Comparison of ENCODE assay signal across 19 cellular contexts in the genomic region with DNA sequence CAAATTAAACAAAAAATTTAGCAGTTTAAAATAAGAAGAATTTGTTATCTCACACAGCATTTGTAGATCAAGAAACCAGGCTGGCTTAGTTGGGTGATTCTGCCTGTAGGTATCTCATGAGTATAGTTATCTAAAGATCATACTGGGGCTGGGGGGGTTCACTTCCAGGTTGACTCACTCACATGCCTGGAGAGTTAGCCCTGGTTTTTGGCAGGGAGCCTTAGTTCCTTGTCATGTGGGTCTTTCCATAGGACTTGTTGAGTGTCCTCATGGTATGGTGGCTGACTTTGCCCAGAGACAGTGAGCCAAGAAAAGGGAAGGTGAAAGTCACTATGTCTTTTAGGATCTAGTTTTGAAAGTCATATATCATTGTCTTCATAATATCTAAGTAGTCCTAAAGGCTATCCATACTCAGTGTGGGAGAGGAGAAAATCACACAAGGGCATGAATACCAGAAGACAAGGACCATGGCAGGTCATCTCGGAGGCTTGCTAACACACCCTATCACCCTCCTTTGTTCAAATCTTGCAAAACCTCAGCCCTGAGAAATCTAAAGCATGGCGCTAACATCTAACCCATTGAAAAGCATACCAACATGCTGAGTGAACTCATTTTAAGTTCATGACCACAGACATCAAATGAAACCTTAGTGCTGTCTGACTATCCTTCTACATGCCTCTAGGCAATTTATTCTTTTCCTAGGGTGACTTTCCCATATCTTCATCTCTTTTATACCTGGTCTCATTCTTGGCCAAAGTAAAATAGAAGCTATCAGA. TPM values are rescaled to one million over a fixed set of nuclear protein-coding genes. Genes with fewer than 3 reads are reported as not detected.
A peak's percentile ranks its signal among the peaks of the same experiment; 100 is the strongest.
DNase-seq lines count a peak whose midpoint lies in the region; ATAC-seq and TF ChIP-seq lines count a peak whose summit lies in the region.
"Had no signal": no experiment of that assay in that cellular context is flagged by ENCODE, and none has a peak within 500 bp of the region (broad histone marks: within the 10 kb centered on the region; RNA-seq: fewer than 3 reads in every experiment).

No MANE protein-coding gene starts in this region.

- H3K27me3 ChIP-seq in SJSA1 (replicated peaks): no peaks in the 10 kb centered on the region
- H3K27me3 ChIP-seq: Peyer's patch, vagina had no signal

- H3K4me3 ChIP-seq in AG10803 (ENCODE audit: low read length) (no peak overlapping the region), SJSA1 (no peak overlapping the region), foreskin fibroblast (ENCODE audit: low read depth in 1 of 2, low read length in 2 of 2) (no peak overlapping the region)
- H3K4me3 ChIP-seq: Peyer's patch, vagina had no signal

- peaks cover 44% of the 10 kb centered on the region for H3K4me1 ChIP-seq in SJSA1 (replicated peaks)
- H3K4me1 ChIP-seq: Peyer's patch had no signal

- no peak for TF ChIP-seq CTCF in AG10803 (conservative IDR thresholded peaks at IDR 0.05; ENCODE audit: low read length)
- no peak for TF ChIP-seq CTCF in foreskin fibroblast (IDR thresholded peaks at IDR 0.05; ENCODE audit: low read depth, low read length)

- peaks cover 6% of the 10 kb centered on the region; the same call in 1 of the 2 replicates for H3K9me3 ChIP-seq in SJSA1 (replicated peaks)
- H3K9me3 ChIP-seq: Peyer's patch, vagina had no signal

- DNase-seq in AG10803 (ENCODE audit: low read depth) (peak; percentile 29), HS-27A (ENCODE audit: low read depth) (peak; percentile 95), SJSA1 (ENCODE audit: low read depth in 1 of 2, low spot score in 2 of 2) (peak; percentile 27 to 60), foreskin fibroblast (peak; percentile 73 to 80), substantia nigra (lab: John Stamatoyannopoulos, UW) (no peak), HuH-7 (ENCODE audit: low spot score) (no peak), Right ventricle myocardium inferior (ENCODE audit: missing footprints) (no peak)
- DNase-seq in activated CD4-positive, alpha-beta T cell treated with anti-CD3 and anti-CD28 coated beads, Interleukin-2, amount 50 U/mL, for 4 hours: no peak
- DNase-seq: activated CD4-positive, alpha-beta T cell treated with anti-CD3 and anti-CD28 coated beads for 48 hours; Caco-2; caudate nucleus; effector CD4-positive, alpha-beta T cell; NCI-H2029; NCI-H526 treated with DMSO at 0.1 percent for 48 hours; Peyer's patch; posterior cingulate gyrus; stimulated activated naive CD8-positive, alpha-beta T cell treated with anti-CD3 and anti-CD28 coated beads, Interleukin-15, amount 100 ng/mL, for 72 hours had no signal

- intact Hi-C loops in Right ventricle myocardium inferior (cut with DNase I): no loop called here

- ATAC-seq in Right ventricle myocardium inferior: no peak
- ATAC-seq: stimulated activated naive CD8-positive, alpha-beta T cell treated with anti-CD3 and anti-CD28 coated beads, Interleukin-15, amount 100 ng/mL, for 72 hours had no signal

- no peaks in the 10 kb centered on the region for H3K36me3 ChIP-seq in SJSA1
- H3K36me3 ChIP-seq: Peyer's patch, vagina had no signal

- H3K27ac ChIP-seq in SJSA1: peak overlapping the region; percentile 97
- no peak overlapping the region for H3K27ac ChIP-seq in substantia nigra (ENCODE audit: low read depth, low read length, poor library complexity, severe bottlenecking)
- H3K27ac ChIP-seq: Peyer's patch, vagina had no signal

RNA-seq across cellular contexts. Expression of gene CYP24A1, which starts 39.2 kb away (rescaled TPM):
- not detected in 2 replicates for total RNA-seq in SJSA1 (2014; rRNA removed; shearing (Covaris generic))
- total RNA-seq in Right ventricle myocardium inferior: not detected
- total RNA-seq: fibroblast of villous mesenchyme, Peyer's patch had no signal

Comparison
In these comparisons a context has a peak if more than half of its experiments do, and no peak if none do; other contexts are left out.
1. DNase-seq: peak in AG10803 (single experiment), HS-27A (single experiment), SJSA1 (2 of 2) and foreskin fibroblast (2 of 2); none in substantia nigra (0 of 49), HuH-7 (single experiment), activated CD4-positive, alpha-beta T cell treated with anti-CD3 and anti-CD28 coated beads, Interleukin-2, amount 50 U/mL, for 4 hours (0 of 2) and Right ventricle myocardium inferior (single experiment).